Comparison of ENCODE assay signal across 26 cellular contexts in genomic region chr6:168450921-168451320, GRCh38. TPM values are rescaled to one million over a fixed set of nuclear protein-coding genes. Genes with fewer than 3 reads are reported as not detected.
DNase-seq lines count a peak whose midpoint lies in the region; ATAC-seq, FAIRE-seq and TF ChIP-seq lines count a peak whose summit lies in the region.
"Had no signal": no experiment of that assay in that cellular context is flagged by ENCODE, and none has a peak within 500 bp of the region (broad histone marks: within the 10 kb centered on the region; RNA-seq: fewer than 3 reads in every experiment).

No MANE protein-coding gene starts in this region.

- TF ChIP-seq POLR2A in H54 (IDR thresholded peaks at IDR 0.05; ENCODE audit: low read depth, low read length) = no peak

- CTCF ChIA-PET in PC-3 (lab: Charles Lee) = no interaction called here

- peak overlapping the region; percentile 90 to 94 for H3K27ac ChIP-seq in ascending aorta
- H3K27ac ChIP-seq in PC-3 (ENCODE audit: low read length) = no peak overlapping the region
- H3K27ac ChIP-seq: left lung, right lobe of liver, thyroid gland had no signal

- POLR2A ChIA-PET in PC-3 (lab: Charles Lee; ENCODE audit: unreplicated experiment) = no interaction called here

- DNase-seq in ELF-1 (ENCODE audit: low read depth, low spot score) (peak; percentile 77), NCI-H1436 (lab: John Stamatoyannopoulos, UW) (peak; percentile 86), ascending aorta (ENCODE audit: low spot score in 2 of 2) (no peak), omental fat pad (ENCODE audit: low spot score) (no peak), amniotic stem cell (lab: John Stamatoyannopoulos, UW) (no peak), PC-3 (no peak), H54 (ENCODE audit: insufficient read length, low spot score) (no peak)
- no peak for DNase-seq in stimulated activated CD4-positive, alpha-beta T cell treated with anti-CD3 and anti-CD28 coated beads, Interleukin-2, amount 100 ng/mL, for 24 hours
- DNase-seq: activated CD4-positive, alpha-beta T cell treated with anti-CD3 and anti-CD28 coated beads for 1 hour; activated CD8-positive, alpha-beta memory T cell treated with anti-CD3 and anti-CD28 coated beads for 24 hours; activated naive CD4-positive, alpha-beta T cell treated with Interleukin-2 at 50 U/mL for 16 hours; activated T-cell treated with anti-CD3 and anti-CD28 coated beads, Interleukin-2, amount 50 U/mL, for 24 hours; CD8-positive, alpha-beta T cell; cortex of kidney; KG1; left lung; natural killer cell; NCI-H1930; right lobe of liver; T-cell; thyroid gland had no signal

- intact Hi-C loops in ascending aorta (cut with DNase I) = loop anchor here (5.0 kb wide), 2 partner anchors 69 to 131 kb away; no protein-coding TSS in a partner anchor
- intact Hi-C loops in PC-3 (cut with micrococcal nuclease) = no loop called here

- no peaks in the 10 kb centered on the region for H4K20me1 ChIP-seq in PC-3 (ENCODE audit: low read length)

- H3K9ac ChIP-seq in PC-3 (ENCODE audit: low read length) = no peak overlapping the region

- no peaks in the 10 kb centered on the region for H3K27me3 ChIP-seq in ascending aorta
- H3K27me3 ChIP-seq in PC-3 (ENCODE audit: low read length) = peaks cover 23% of the 10 kb centered on the region; the same call in 1 of the 2 replicates
- H3K27me3 ChIP-seq: right lobe of liver, thyroid gland had no signal

- no peak overlapping the region for H3K4me2 ChIP-seq in PC-3 (ENCODE audit: low read length)

- no peaks in the 10 kb centered on the region for H3F3A ChIP-seq in PC-3 (ENCODE audit: low read length, unreplicated experiment)

- H3K9me2 ChIP-seq in PC-3 (replicated peaks; ENCODE audit: low read length) = no peaks in the 10 kb centered on the region

- H3K79me2 ChIP-seq in PC-3 (ENCODE audit: low read length) = no peaks in the 10 kb centered on the region

- no peak for TF ChIP-seq CTCF in ascending aorta (IDR thresholded peaks at IDR 0.05)
- no peak for TF ChIP-seq CTCF in omental fat pad (IDR thresholded peaks at IDR 0.05)
- no peak for TF ChIP-seq CTCF in PC-3 (conservative IDR thresholded peaks at IDR 0.05; ENCODE audit: low read depth, low read length)

- H3K4me3 ChIP-seq in ascending aorta (no peak overlapping the region), PC-3 (ENCODE audit: low read length) (no peak overlapping the region)
- H3K4me3 ChIP-seq: GM12878, left lung, right lobe of liver, thyroid gland had no signal

- no TSS peak for BruUV-seq in PC-3 (replicated peaks; lab: Mats Ljungman, UMichigan)

- H2AFZ ChIP-seq in PC-3 (ENCODE audit: low read length) = no peak overlapping the region

- H3K9me3 ChIP-seq in ascending aorta = no peaks in the 10 kb centered on the region
- H3K9me3 ChIP-seq in PC-3 (ENCODE audit: low read length) = no peaks in the 10 kb centered on the region
- H3K9me3 ChIP-seq: left lung, right lobe of liver, thyroid gland had no signal

- H3K4me1 ChIP-seq in ascending aorta (peaks cover 24 to 50% of the 10 kb centered on the region in 2 donors), PC-3 (ENCODE audit: insufficient read depth, low read length) (no peaks in the 10 kb centered on the region)
- H3K4me1 ChIP-seq: left lung, right lobe of liver had no signal

- FAIRE-seq in H54 (lab: Jason Lieb, UNC) = no peak
- FAIRE-seq: GM12878, TTC549 had no signal

- H3K36me3 ChIP-seq in ascending aorta = no peaks in the 10 kb centered on the region
- H3K36me3 ChIP-seq in PC-3 (ENCODE audit: low read depth, low read length) = no peaks in the 10 kb centered on the region
- H3K36me3 ChIP-seq: left lung, right lobe of liver, thyroid gland had no signal

- peak; percentile 41 for ATAC-seq in omental fat pad (ENCODE audit: low FRiP score)
- no peak for ATAC-seq in PC-3
- ATAC-seq: CD8-positive, alpha-beta T cell; GM12878; left lung; natural killer cell; right lobe of liver; T-cell had no signal

RNA-seq across cellular contexts. Expression of gene SMOC2, which starts 9.9 kb away (rescaled TPM):
- 102 TPM for total RNA-seq in ascending aorta
- total RNA-seq in omental fat pad = 100 to 1,000 TPM in 2 of 4 donors, 10 to 100 TPM in 2; 53.1 to 164 (median 102) TPM
- total RNA-seq in PC-3 (2014; rRNA removed) = not detected in 2 replicates
- total RNA-seq: CD8-positive, alpha-beta T cell; fibroblast of lung; glomerular endothelial cell; HT1080; natural killer cell had no signal

Comparison
In these comparisons a context has a peak if more than half of its experiments do, and no peak if none do; other contexts are left out.
1. DNase-seq: peak in ELF-1 (single experiment) and NCI-H1436 (single experiment); none in ascending aorta (0 of 2), omental fat pad (single experiment), stimulated activated CD4-positive, alpha-beta T cell treated with anti-CD3 and anti-CD28 coated beads, Interleukin-2, amount 100 ng/mL, for 24 hours (0 of 2), amniotic stem cell (single experiment), PC-3 (single experiment) and H54 (single experiment).
2. RNA of gene SMOC2, which starts 9.9 kb away (total RNA-seq): 53.1 to 164 TPM in omental fat pad and 102 TPM in ascending aorta (single experiment); not detected in PC-3; every median in the first group is over 10 times any median in the second.